ENCODE assay signal across 25 cellular contexts in the genomic region with DNA sequence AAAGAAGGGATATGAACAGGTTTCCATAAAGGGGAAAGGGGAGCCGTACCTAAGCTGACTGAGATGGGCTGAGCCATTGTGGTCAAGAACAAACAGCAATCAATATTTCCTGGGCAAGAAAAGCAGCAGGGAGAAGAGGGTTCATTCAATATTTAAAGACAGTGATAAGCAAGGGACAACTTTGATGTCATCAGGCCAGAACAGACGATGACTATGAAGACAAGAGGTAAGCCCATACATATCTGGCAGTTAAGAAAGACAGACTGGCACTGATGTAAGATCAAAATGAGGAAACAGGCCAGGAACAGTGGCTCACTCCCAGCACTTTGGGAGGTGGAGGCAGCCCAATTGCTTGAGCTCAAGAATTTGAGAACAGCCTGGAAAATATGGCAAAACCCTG. TPM values are rescaled to one million over a fixed set of nuclear protein-coding genes. Genes with fewer than 3 reads are reported as not detected.
"Had no signal": no experiment of that assay in that cellular context is flagged by ENCODE, and none has a peak within 500 bp of the region (broad histone marks: within the 10 kb centered on the region; RNA-seq: fewer than 3 reads in every experiment).

No MANE protein-coding gene starts in this region.

- H3K4me2 ChIP-seq: SK-N-SH had no signal

- H3K9ac ChIP-seq: SK-N-SH had no signal

- H3K27ac ChIP-seq: RWPE1 had no signal

- H3K9me3 ChIP-seq: MG63, SK-N-SH had no signal

- DNase-seq: IMR-90, Karpas-422, KG1, MG63, NCI-H1092 treated with DMSO at 0.1 percent for 48 hours, NCI-H1436, NCI-H187, NCI-H2029, NCI-H2081 treated with DMSO at 0.1 percent for 48 hours, NCI-H2171, NCI-H226, NCI-H446, NCI-H510A, NCI-H524 treated with DMSO at 0.1 percent for 48 hours, NCI-H69, NCI-H774, PC-3, SHP77, SK-N-SH, SW 1271 had no signal

- H3K36me3 ChIP-seq: MG63 had no signal

- H3K27me3 ChIP-seq: MG63 had no signal

- ATAC-seq: Panc1, PC-3 had no signal

- H3K4me3 ChIP-seq: MG63 had no signal

RNA-seq across cellular contexts. Expression of gene OR5A2, which starts 2.4 kb away (rescaled TPM):
- total RNA-seq: HT-29, IMR-90, OCI-LY7, PC-3, SK-MEL-5 had no signal
- polyA plus RNA-seq: IMR-90, SK-N-SH had no signal

RNA-seq across cellular contexts. Expression of gene OR5A1, which starts 12.4 kb away (rescaled TPM):
- total RNA-seq: HT-29, IMR-90, OCI-LY7, PC-3, SK-MEL-5 had no signal
- polyA plus RNA-seq: IMR-90, SK-N-SH had no signal

RNA-seq across cellular contexts. Expression of gene OR4D6, which starts 32.9 kb away (rescaled TPM):
- total RNA-seq: HT-29, IMR-90, OCI-LY7, PC-3, SK-MEL-5 had no signal
- polyA plus RNA-seq: IMR-90, SK-N-SH had no signal

RNA-seq across cellular contexts. Expression of gene OR4D10, which starts 49.3 kb away (rescaled TPM):
- total RNA-seq: HT-29, IMR-90, OCI-LY7, PC-3, SK-MEL-5 had no signal
- polyA plus RNA-seq: IMR-90, SK-N-SH had no signal
